ENCODE assay signal across 1 cellular context in the genomic region with DNA sequence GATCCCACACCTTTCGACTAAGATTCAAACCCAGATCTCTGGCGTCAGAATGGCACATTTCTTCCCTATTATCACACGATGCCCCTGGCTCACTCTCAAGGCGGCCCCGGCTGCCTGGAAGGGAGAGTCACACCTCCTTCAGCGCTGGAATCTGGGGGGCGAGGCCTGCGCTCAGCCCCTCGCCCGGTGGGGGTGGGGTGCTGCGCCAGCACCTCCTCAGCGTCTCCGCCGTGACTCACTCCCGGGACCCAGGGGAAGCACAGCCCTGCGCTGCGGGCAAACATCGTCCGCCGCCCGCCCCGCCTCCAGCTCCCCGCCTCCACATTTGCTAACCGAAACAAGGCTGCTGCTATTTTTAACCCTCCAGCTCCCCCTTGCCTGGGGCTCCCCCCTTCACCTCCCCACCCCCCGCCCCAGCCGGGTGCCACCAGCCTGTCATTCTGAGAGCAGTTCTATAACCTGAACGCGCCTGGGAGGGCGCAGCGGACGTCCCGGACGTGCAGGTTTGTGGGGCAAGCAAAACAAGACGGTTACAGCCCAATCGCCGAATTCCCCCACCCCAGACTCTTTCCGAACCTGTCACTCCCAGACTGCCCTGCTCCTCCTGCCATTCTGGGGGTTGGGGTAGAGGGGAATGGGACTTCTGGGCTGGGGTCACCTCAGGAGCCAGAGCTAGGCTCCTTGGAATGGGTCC.
TF ChIP-seq lines count a peak whose summit lies in the region.

No MANE protein-coding gene starts in this region.

TF ChIP-seq in H1, 55 proteins besides CTCF, POLR2A, EP300 and RAD21 (continued from another document):
- TF ChIP-seq MAFK (IDR thresholded peaks at IDR 0.05; ENCODE audit: low read depth, low read length) (no peak), ZNF274 (IDR thresholded peaks at IDR 0.05; ENCODE audit: borderline replicate concordance, extremely low read depth, low read length) (no peak), KDM5A (IDR thresholded peaks at IDR 0.05; ENCODE audit: low read length) (no peak), SP2 (IDR thresholded peaks at IDR 0.05; ENCODE audit: low read length) (no peak), SRF (IDR thresholded peaks at IDR 0.05; ENCODE audit: low read depth, low read length) (no peak), CBX8 (IDR thresholded peaks at IDR 0.05; ENCODE audit: borderline replicate concordance, low read depth, low read length) (no peak), KDM4A (IDR thresholded peaks at IDR 0.05; ENCODE audit: low read depth, low read length, severe bottlenecking) (peak; percentile 33), SIX5 (IDR thresholded peaks at IDR 0.05; ENCODE audit: low read depth, low read length) (no peak), FOSL1 (IDR thresholded peaks at IDR 0.05; ENCODE audit: insufficient read depth, low read depth, low read length) (no peak), RFX5 (IDR thresholded peaks at IDR 0.05; ENCODE audit: borderline replicate concordance, low read depth, low read length) (no peak), ASH2L (IDR thresholded peaks at IDR 0.05; ENCODE audit: low read length) (peak; percentile 93), SIRT6 (IDR thresholded peaks at IDR 0.05; ENCODE audit: low read length) (no peak), SP4 (IDR thresholded peaks at IDR 0.05; ENCODE audit: low read length) (no peak), TAF1 (IDR thresholded peaks at IDR 0.05; ENCODE audit: low read depth, low read length) (no peak), KDM1A (IDR thresholded peaks at IDR 0.05; ENCODE audit: borderline replicate concordance, low read length) (peak; percentile 13; the same call in 1 of the 2 replicates), SAP30 (IDR thresholded peaks at IDR 0.05; ENCODE audit: insufficient read depth, insufficient replicate concordance, low read length) (no peak), BCL11A (IDR thresholded peaks at IDR 0.05; ENCODE audit: low read depth in 2 of 2, low read length in 2 of 2) (no peak), SUZ12 (IDR thresholded peaks at IDR 0.05; ENCODE audit: low read length) (no peak), GTF2F1 (IDR thresholded peaks at IDR 0.05; ENCODE audit: borderline replicate concordance, low read depth, low read length) (no peak), CHD1 (IDR thresholded peaks at IDR 0.05; ENCODE audit: low read depth, low read length) (no peak), GABPA (IDR thresholded peaks at IDR 0.05; ENCODE audit: borderline replicate concordance, insufficient read depth, low read length) (no peak), CBX5 (IDR thresholded peaks at IDR 0.05; ENCODE audit: low read depth, low read length) (no peak), JUN (IDR thresholded peaks at IDR 0.05; ENCODE audit: low read depth, low read length) (no peak), TBP (IDR thresholded peaks at IDR 0.05; ENCODE audit: low read depth, low read length) (no peak), NANOG (IDR thresholded peaks at IDR 0.05; ENCODE audit: insufficient read depth, low read depth, low read length, poor library complexity, severe bottlenecking) (no peak), SIN3A (conservative IDR thresholded peaks at IDR 0.05 in 1 of 2, IDR thresholded peaks at IDR 0.05 in 1 of 2; ENCODE audit: low read depth in 1 of 2, low read length in 2 of 2) (0 out of 4 replicates have a peak, but pooled peaks of 1 of the 2 experiments have one; percentile 3), CEBPB (IDR thresholded peaks at IDR 0.05; ENCODE audit: low read depth, low read length) (no peak), JUND (IDR thresholded peaks at IDR 0.05; ENCODE audit: low read length) (peak; percentile 87), HDAC2 (IDR thresholded peaks at IDR 0.05; ENCODE audit: borderline replicate concordance in 1 of 2, low read depth in 2 of 2, low read length in 2 of 2) (peak in 1 of 2 experiments; percentile 16; a peak in 2 of 4 replicates), RBBP5 (IDR thresholded peaks at IDR 0.05; ENCODE audit: borderline replicate concordance, low read depth, low read length) (peak; percentile 49; the same call in 1 of the 2 replicates), HDAC6 (IDR thresholded peaks at IDR 0.05; ENCODE audit: low read depth, low read length) (no peak), BRCA1 (IDR thresholded peaks at IDR 0.05; ENCODE audit: low read depth, low read length) (no peak), TAF7 (optimal IDR thresholded peaks at IDR 0.05; ENCODE audit: borderline replicate concordance, low read depth, low read length) (no peak), RXRA (IDR thresholded peaks at IDR 0.05; ENCODE audit: insufficient read depth, low read depth, low read length) (no peak), EGR1 (IDR thresholded peaks at IDR 0.05; ENCODE audit: borderline replicate concordance, low read depth, low read length) (no peak), BACH1 (IDR thresholded peaks at IDR 0.05; ENCODE audit: low read length) (no peak), NRF1 (IDR thresholded peaks at IDR 0.05; ENCODE audit: low read depth, low read length) (no peak), CREB1 (IDR thresholded peaks at IDR 0.05) (peak; percentile 38), YY1 (IDR thresholded peaks at IDR 0.05; ENCODE audit: low read depth, low read length) (no peak), RNF2 (IDR thresholded peaks at IDR 0.05; ENCODE audit: borderline replicate concordance, low read depth, low read length, missing control alignments, poor library complexity, severe bottlenecking) (no peak), POU5F1 (IDR thresholded peaks at IDR 0.05; ENCODE audit: low read depth, low read length) (no peak), TEAD4 (IDR thresholded peaks at IDR 0.05; ENCODE audit: low read depth, low read length) (peak; percentile 84), EZH2 (IDR thresholded peaks at IDR 0.05; ENCODE audit: low read depth, low read length, severe bottlenecking) (peak; percentile 12), SP1 (IDR thresholded peaks at IDR 0.05; ENCODE audit: low read depth, low read length) (no peak), PHF8 (conservative IDR thresholded peaks at IDR 0.05; ENCODE audit: low read depth, low read length) (0 out of 2 replicates have a peak, but pooled peaks have one; percentile 22), TCF12 (IDR thresholded peaks at IDR 0.05; ENCODE audit: low read depth, low read length) (no peak), POLR2AphosphoS5 (IDR thresholded peaks at IDR 0.05; ENCODE audit: low read depth, low read length) (no peak), CTBP2 (IDR thresholded peaks at IDR 0.05; ENCODE audit: borderline replicate concordance, insufficient read depth, insufficient read length, low read length) (no peak)
- TF ChIP-seq, protein P1, sequence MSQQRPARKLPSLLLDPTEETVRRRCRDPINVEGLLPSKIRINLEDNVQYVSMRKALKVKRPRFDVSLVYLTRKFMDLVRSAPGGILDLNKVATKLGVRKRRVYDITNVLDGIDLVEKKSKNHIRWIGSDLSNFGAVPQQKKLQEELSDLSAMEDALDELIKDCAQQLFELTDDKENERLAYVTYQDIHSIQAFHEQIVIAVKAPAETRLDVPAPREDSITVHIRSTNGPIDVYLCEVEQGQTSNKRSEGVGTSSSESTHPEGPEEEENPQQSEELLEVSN (IDR thresholded peaks at IDR 0.05) = no peak; the same call in 1 of the 2 replicates
- TF ChIP-seq, protein P2, sequence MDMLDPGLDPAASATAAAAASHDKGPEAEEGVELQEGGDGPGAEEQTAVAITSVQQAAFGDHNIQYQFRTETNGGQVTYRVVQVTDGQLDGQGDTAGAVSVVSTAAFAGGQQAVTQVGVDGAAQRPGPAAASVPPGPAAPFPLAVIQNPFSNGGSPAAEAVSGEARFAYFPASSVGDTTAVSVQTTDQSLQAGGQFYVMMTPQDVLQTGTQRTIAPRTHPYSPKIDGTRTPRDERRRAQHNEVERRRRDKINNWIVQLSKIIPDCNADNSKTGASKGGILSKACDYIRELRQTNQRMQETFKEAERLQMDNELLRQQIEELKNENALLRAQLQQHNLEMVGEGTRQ (IDR thresholded peaks at IDR 0.05; ENCODE audit: low read length) = no peak
- TF ChIP-seq, protein P3, sequence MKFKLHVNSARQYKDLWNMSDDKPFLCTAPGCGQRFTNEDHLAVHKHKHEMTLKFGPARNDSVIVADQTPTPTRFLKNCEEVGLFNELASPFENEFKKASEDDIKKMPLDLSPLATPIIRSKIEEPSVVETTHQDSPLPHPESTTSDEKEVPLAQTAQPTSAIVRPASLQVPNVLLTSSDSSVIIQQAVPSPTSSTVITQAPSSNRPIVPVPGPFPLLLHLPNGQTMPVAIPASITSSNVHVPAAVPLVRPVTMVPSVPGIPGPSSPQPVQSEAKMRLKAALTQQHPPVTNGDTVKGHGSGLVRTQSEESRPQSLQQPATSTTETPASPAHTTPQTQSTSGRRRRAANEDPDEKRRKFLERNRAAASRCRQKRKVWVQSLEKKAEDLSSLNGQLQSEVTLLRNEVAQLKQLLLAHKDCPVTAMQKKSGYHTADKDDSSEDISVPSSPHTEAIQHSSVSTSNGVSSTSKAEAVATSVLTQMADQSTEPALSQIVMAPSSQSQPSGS (IDR thresholded peaks at IDR 0.05; ENCODE audit: low read length) = no peak
- TF ChIP-seq, protein P4, sequence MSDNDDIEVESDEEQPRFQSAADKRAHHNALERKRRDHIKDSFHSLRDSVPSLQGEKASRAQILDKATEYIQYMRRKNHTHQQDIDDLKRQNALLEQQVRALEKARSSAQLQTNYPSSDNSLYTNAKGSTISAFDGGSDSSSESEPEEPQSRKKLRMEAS (IDR thresholded peaks at IDR 0.05) = peak; percentile 57
- TF ChIP-seq, protein P5, sequence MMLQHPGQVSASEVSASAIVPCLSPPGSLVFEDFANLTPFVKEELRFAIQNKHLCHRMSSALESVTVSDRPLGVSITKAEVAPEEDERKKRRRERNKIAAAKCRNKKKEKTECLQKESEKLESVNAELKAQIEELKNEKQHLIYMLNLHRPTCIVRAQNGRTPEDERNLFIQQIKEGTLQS (IDR thresholded peaks at IDR 0.05; ENCODE audit: insufficient read depth, low read depth, low read length) = no peak
- TF ChIP-seq, protein P6, sequence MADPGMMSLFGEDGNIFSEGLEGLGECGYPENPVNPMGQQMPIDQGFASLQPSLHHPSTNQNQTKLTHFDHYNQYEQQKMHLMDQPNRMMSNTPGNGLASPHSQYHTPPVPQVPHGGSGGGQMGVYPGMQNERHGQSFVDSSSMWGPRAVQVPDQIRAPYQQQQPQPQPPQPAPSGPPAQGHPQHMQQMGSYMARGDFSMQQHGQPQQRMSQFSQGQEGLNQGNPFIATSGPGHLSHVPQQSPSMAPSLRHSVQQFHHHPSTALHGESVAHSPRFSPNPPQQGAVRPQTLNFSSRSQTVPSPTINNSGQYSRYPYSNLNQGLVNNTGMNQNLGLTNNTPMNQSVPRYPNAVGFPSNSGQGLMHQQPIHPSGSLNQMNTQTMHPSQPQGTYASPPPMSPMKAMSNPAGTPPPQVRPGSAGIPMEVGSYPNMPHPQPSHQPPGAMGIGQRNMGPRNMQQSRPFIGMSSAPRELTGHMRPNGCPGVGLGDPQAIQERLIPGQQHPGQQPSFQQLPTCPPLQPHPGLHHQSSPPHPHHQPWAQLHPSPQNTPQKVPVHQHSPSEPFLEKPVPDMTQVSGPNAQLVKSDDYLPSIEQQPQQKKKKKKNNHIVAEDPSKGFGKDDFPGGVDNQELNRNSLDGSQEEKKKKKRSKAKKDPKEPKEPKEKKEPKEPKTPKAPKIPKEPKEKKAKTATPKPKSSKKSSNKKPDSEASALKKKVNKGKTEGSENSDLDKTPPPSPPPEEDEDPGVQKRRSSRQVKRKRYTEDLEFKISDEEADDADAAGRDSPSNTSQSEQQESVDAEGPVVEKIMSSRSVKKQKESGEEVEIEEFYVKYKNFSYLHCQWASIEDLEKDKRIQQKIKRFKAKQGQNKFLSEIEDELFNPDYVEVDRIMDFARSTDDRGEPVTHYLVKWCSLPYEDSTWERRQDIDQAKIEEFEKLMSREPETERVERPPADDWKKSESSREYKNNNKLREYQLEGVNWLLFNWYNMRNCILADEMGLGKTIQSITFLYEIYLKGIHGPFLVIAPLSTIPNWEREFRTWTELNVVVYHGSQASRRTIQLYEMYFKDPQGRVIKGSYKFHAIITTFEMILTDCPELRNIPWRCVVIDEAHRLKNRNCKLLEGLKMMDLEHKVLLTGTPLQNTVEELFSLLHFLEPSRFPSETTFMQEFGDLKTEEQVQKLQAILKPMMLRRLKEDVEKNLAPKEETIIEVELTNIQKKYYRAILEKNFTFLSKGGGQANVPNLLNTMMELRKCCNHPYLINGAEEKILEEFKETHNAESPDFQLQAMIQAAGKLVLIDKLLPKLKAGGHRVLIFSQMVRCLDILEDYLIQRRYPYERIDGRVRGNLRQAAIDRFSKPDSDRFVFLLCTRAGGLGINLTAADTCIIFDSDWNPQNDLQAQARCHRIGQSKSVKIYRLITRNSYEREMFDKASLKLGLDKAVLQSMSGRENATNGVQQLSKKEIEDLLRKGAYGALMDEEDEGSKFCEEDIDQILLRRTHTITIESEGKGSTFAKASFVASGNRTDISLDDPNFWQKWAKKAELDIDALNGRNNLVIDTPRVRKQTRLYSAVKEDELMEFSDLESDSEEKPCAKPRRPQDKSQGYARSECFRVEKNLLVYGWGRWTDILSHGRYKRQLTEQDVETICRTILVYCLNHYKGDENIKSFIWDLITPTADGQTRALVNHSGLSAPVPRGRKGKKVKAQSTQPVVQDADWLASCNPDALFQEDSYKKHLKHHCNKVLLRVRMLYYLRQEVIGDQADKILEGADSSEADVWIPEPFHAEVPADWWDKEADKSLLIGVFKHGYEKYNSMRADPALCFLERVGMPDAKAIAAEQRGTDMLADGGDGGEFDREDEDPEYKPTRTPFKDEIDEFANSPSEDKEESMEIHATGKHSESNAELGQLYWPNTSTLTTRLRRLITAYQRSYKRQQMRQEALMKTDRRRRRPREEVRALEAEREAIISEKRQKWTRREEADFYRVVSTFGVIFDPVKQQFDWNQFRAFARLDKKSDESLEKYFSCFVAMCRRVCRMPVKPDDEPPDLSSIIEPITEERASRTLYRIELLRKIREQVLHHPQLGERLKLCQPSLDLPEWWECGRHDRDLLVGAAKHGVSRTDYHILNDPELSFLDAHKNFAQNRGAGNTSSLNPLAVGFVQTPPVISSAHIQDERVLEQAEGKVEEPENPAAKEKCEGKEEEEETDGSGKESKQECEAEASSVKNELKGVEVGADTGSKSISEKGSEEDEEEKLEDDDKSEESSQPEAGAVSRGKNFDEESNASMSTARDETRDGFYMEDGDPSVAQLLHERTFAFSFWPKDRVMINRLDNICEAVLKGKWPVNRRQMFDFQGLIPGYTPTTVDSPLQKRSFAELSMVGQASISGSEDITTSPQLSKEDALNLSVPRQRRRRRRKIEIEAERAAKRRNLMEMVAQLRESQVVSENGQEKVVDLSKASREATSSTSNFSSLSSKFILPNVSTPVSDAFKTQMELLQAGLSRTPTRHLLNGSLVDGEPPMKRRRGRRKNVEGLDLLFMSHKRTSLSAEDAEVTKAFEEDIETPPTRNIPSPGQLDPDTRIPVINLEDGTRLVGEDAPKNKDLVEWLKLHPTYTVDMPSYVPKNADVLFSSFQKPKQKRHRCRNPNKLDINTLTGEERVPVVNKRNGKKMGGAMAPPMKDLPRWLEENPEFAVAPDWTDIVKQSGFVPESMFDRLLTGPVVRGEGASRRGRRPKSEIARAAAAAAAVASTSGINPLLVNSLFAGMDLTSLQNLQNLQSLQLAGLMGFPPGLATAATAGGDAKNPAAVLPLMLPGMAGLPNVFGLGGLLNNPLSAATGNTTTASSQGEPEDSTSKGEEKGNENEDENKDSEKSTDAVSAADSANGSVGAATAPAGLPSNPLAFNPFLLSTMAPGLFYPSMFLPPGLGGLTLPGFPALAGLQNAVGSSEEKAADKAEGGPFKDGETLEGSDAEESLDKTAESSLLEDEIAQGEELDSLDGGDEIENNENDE (IDR thresholded peaks at IDR 0.05; ENCODE audit: insufficient replicate concordance, low read length) = no peak
